11 cellular contexts compared by ENCODE assay signal in genomic region chr14:93958567-93959238, GRCh38. TPM values are rescaled to one million over a fixed set of nuclear protein-coding genes. Genes with fewer than 3 reads are reported as not detected.
A peak's percentile ranks its signal among the peaks of the same experiment; 100 is the strongest.
DNase-seq lines count a peak whose midpoint lies in the region; TF ChIP-seq lines count a peak whose summit lies in the region.
"Had no signal": no experiment of that assay in that cellular context is flagged by ENCODE, and none has a peak within 500 bp of the region (broad histone marks: within the 10 kb centered on the region; RNA-seq: fewer than 3 reads in every experiment).

No MANE protein-coding gene starts in this region.

- POLR2A ChIA-PET in AG04450 (lab: Yijun Ruan, JAX): no interaction called here

- H3K4ac ChIP-seq in H9 (ENCODE audit: low read depth, low read length): no peak overlapping the region

- no peak overlapping the region for H2BK120ac ChIP-seq in H9 (ENCODE audit: low read depth, low read length, poor library complexity, severe bottlenecking)

- H4K5ac ChIP-seq in H9 (ENCODE audit: insufficient read length, low read depth, low read length): no peak overlapping the region

- H3K27me3 Mint-ChIP-seq in H9 (ENCODE audit: low read depth): no peaks in the 10 kb centered on the region; the same call in 1 of the 2 replicates
- no peaks in the 10 kb centered on the region for H3K27me3 Mint-ChIP-seq in activated T-helper 2 cell treated with anti-CD3 and anti-CD28 coated beads, Interferon-gamma antibody, Interleukin-2, Interleukin-4, amounts not matched to agents 10 μg/mL and 5 μg/mL and 100 μg/mL, durations not matched to agents 14 hours and 24 hours and 36 hours (ENCODE audit: low read depth)

- H3K23me2 ChIP-seq in H9 (ENCODE audit: insufficient read length, low read depth, low read length, poor library complexity, severe bottlenecking): no peaks in the 10 kb centered on the region

- peaks cover 69% of the 10 kb centered on the region for H3K36me3 ChIP-seq in muscle layer of colon (ENCODE audit: insufficient read depth, low read length)

- H2BK5ac ChIP-seq in H9 (ENCODE audit: insufficient read length, low read length): no peak overlapping the region

- intact Hi-C loops in activated T-helper 2 cell treated with anti-CD3 and anti-CD28 coated beads, Interferon-gamma antibody, Interleukin-2, Interleukin-4, amounts not matched to agents 10 μg/mL and 5 μg/mL and 100 μg/mL, durations not matched to agents 14 hours and 24 hours and 36 hours (cut with micrococcal nuclease): loop anchor here (1.0 to 5.0 kb wide), 6 partner anchors 13 to 224 kb away; partner anchors contain the start of gene ASB2

- H3K14ac ChIP-seq in H9 (ENCODE audit: insufficient read depth, low read length): no peak overlapping the region; the same call in 1 of the 2 replicates

- H3K27me3 ChIP-seq in AG04450 (ENCODE audit: control insufficient read depth, insufficient read depth, low read length) (no peaks in the 10 kb centered on the region), H9 (ENCODE audit: insufficient read depth, low read length) (no peaks in the 10 kb centered on the region), muscle layer of colon (ENCODE audit: control insufficient read depth in 1 of 2, insufficient read depth in 2 of 2, low read length in 2 of 2) (no peaks in the 10 kb centered on the region)

- H2BK15ac ChIP-seq in H9 (ENCODE audit: low read depth, low read length): no peak overlapping the region

- no peak overlapping the region; a peak in 1 of 5 replicates for H3K4me3 Mint-ChIP-seq in H9
- H3K4me3 Mint-ChIP-seq in activated T-helper 2 cell treated with anti-CD3 and anti-CD28 coated beads, Interferon-gamma antibody, Interleukin-2, Interleukin-4, amounts not matched to agents 10 μg/mL and 5 μg/mL and 100 μg/mL, durations not matched to agents 14 hours and 24 hours and 36 hours (ENCODE audit: low read depth): peak overlapping the region; percentile 76

- peaks cover 30 to 35% of the 10 kb centered on the region in 2 experiments for H3K4me1 Mint-ChIP-seq in H9
- peaks cover 91% of the 10 kb centered on the region for H3K4me1 Mint-ChIP-seq in activated T-helper 2 cell treated with anti-CD3 and anti-CD28 coated beads, Interferon-gamma antibody, Interleukin-2, Interleukin-4, amounts not matched to agents 10 μg/mL and 5 μg/mL and 100 μg/mL, durations not matched to agents 14 hours and 24 hours and 36 hours (ENCODE audit: low read depth)

- no peak for TF ChIP-seq CTCF in AG04450 (IDR thresholded peaks at IDR 0.05; ENCODE audit: low read depth, low read length)
- no peak for TF ChIP-seq CTCF in H9 (conservative IDR thresholded peaks at IDR 0.05)

- H3K4me1 ChIP-seq in H9 (ENCODE audit: insufficient read depth, low read length) (no peaks in the 10 kb centered on the region; the same call in 1 of the 2 replicates), muscle layer of colon (ENCODE audit: insufficient read depth, low read length) (peaks cover 72% of the 10 kb centered on the region)

- H3K23ac ChIP-seq in H9 (ENCODE audit: insufficient read length, low read depth, low read length): no peak overlapping the region

- H4K91ac ChIP-seq in H9 (ENCODE audit: insufficient read length, low read depth, low read length): no peak overlapping the region

- no peak overlapping the region for H2BK20ac ChIP-seq in H9 (ENCODE audit: low read depth, low read length, poor library complexity, severe bottlenecking)

- no peaks in the 10 kb centered on the region; a peak in 1 of 5 replicates for H3K9me3 Mint-ChIP-seq in H9
- H3K9me3 Mint-ChIP-seq in activated T-helper 2 cell treated with anti-CD3 and anti-CD28 coated beads, Interferon-gamma antibody, Interleukin-2, Interleukin-4, amounts not matched to agents 10 μg/mL and 5 μg/mL and 100 μg/mL, durations not matched to agents 14 hours and 24 hours and 36 hours: no peaks in the 10 kb centered on the region

- H3K4me3 ChIP-seq in AG04450 (ENCODE audit: low read depth, low read length) (no peak overlapping the region), muscle layer of colon (ENCODE audit: low read depth in 1 of 2, low read length in 2 of 2) (no peak overlapping the region)
- H3K4me3 ChIP-seq: mucosa of descending colon had no signal

- DNase-seq in AG04450 (ENCODE audit: low read depth, low spot score): no peak
- no peak for DNase-seq in H9
- DNase-seq in activated T-helper 2 cell treated with anti-CD3 and anti-CD28 coated beads, Interferon-gamma antibody, Interleukin-2, Interleukin-4, amounts not matched to agents 10 μg/mL and 5 μg/mL and 100 μg/mL, durations not matched to agents 14 hours and 24 hours and 36 hours (ENCODE audit: low spot score): no peak
- DNase-seq in KBM-7: no peak
- no peak for DNase-seq in NCI-H1105 (lab: John Stamatoyannopoulos, UW)
- DNase-seq in HUDEP-2 (lab: John Stamatoyannopoulos, UW; ENCODE audit: unreplicated experiment in 76 of 76): no peak
- DNase-seq in HuH-7.5 (ENCODE audit: low spot score): no peak
- DNase-seq: NCI-H1048 had no signal

- H2AK5ac ChIP-seq in H9 (ENCODE audit: insufficient read length, low read length): no peak overlapping the region

- no CpG with 5 or more reads among the region's 7 CpGs for WGBS in H9 (ENCODE audit: extremely low coverage, insufficient read length, low lambda C conversion rate)

- H4K20me1 ChIP-seq in H9 (ENCODE audit: control insufficient read depth, insufficient read depth, insufficient read length): no peaks in the 10 kb centered on the region

- H3K9me3 ChIP-seq in AG04450 (ENCODE audit: control insufficient read depth, insufficient read depth, low read length): no peaks in the 10 kb centered on the region
- no peaks in the 10 kb centered on the region for H3K9me3 ChIP-seq in H9 (ENCODE audit: control insufficient read depth, low read depth, low read length)
- H3K9me3 ChIP-seq in muscle layer of colon (ENCODE audit: low read length): no peaks in the 10 kb centered on the region
- H3K9me3 ChIP-seq: mucosa of descending colon had no signal

- peak overlapping the region; percentile 19 for H3K18ac ChIP-seq in H9 (ENCODE audit: insufficient read length, low read depth, low read length)

- H4K8ac ChIP-seq in H9 (replicated peaks; ENCODE audit: insufficient read length, low read depth, low read length): no peak overlapping the region

- no peak overlapping the region for H2BK12ac ChIP-seq in H9 (ENCODE audit: insufficient read length, low read depth, low read length)

- H3K27ac Mint-ChIP-seq in H9: peak overlapping the region in 1 of 3 experiments; percentile 91; a peak in 1 of 7 replicates
- H3K27ac Mint-ChIP-seq in activated T-helper 2 cell treated with anti-CD3 and anti-CD28 coated beads, Interferon-gamma antibody, Interleukin-2, Interleukin-4, amounts not matched to agents 10 μg/mL and 5 μg/mL and 100 μg/mL, durations not matched to agents 14 hours and 24 hours and 36 hours: peak overlapping the region; percentile 100

- in situ Hi-C loops in KBM-7 (cut with MboI; ENCODE audit: low pct_unique_long_range_greater_than_20kb, low sequenced_read_pairs): no loop called here

- no peaks in the 10 kb centered on the region for H3K79me1 ChIP-seq in H9 (ENCODE audit: insufficient read depth, low read depth, low read length, poor library complexity, severe bottlenecking)

- H2AFZ ChIP-seq in H9 (ENCODE audit: low read length): no peak overlapping the region

- no peak overlapping the region for H3K4me2 ChIP-seq in H9 (ENCODE audit: insufficient read depth, insufficient read length, low read length)

- H3K36me3 Mint-ChIP-seq in H9 (ENCODE audit: insufficient read depth in 1 of 3, low read depth in 3 of 3): no peaks in the 10 kb centered on the region
- peaks cover 60% of the 10 kb centered on the region for H3K36me3 Mint-ChIP-seq in activated T-helper 2 cell treated with anti-CD3 and anti-CD28 coated beads, Interferon-gamma antibody, Interleukin-2, Interleukin-4, amounts not matched to agents 10 μg/mL and 5 μg/mL and 100 μg/mL, durations not matched to agents 14 hours and 24 hours and 36 hours (ENCODE audit: low read depth)

- H3K27ac ChIP-seq in AG04450 (ENCODE audit: low read depth, low read length) (peak overlapping the region; percentile 82), H9 (ENCODE audit: insufficient read length, low read depth, low read length) (no peak overlapping the region), muscle layer of colon (ENCODE audit: low read depth, low read length) (peak overlapping the region; percentile 80)

- H3K9ac ChIP-seq in H9 (ENCODE audit: extremely low read depth, insufficient read length, low read length) (no peak overlapping the region), muscle layer of colon (ENCODE audit: low read length) (no peak overlapping the region)

- no peak overlapping the region for H3K56ac ChIP-seq in H9 (ENCODE audit: insufficient read length, low read depth, low read length)

- no peak overlapping the region for H3T11ph ChIP-seq in H9 (ENCODE audit: low read length)

- H3K79me2 ChIP-seq in H9 (ENCODE audit: insufficient read depth, low read length): no peaks in the 10 kb centered on the region

- CTCF ChIA-PET in AG04450 (lab: Charles Lee): interaction anchor here (0.8 to 2.9 kb wide), 3 partner anchors 19 to 178 kb away, joined by 3 to 17 read pairs (median 4); no protein-coding TSS in a partner anchor

RNA-seq across cellular contexts. Expression of gene ASB2, which starts 17.7 kb away (rescaled TPM):
- polyA plus RNA-seq in AG04450 (2011; rRNA removed): 1.6 and 2.0 TPM in 2 replicates
- 1.4 and 1.9 TPM in 2 replicates for polyA minus RNA-seq in AG04450 (2011; rRNA and poly(A)+ RNA removed)
- total RNA-seq in H9 (2021): 0.35 and 1.3 TPM in 2 replicates
- 19.8 TPM in 2 replicates for total RNA-seq in activated T-helper 2 cell treated with anti-CD3 and anti-CD28 coated beads, Interferon-gamma antibody, Interleukin-2, Interleukin-4, amounts not matched to agents 10 μg/mL and 5 μg/mL and 100 μg/mL, durations not matched to agents 14 hours and 24 hours and 36 hours

RNA-seq across cellular contexts. Expression of gene FAM181A, which starts 31.6 kb away (rescaled TPM):
- polyA plus RNA-seq in AG04450 (2011; rRNA removed): not detected in 2 replicates
- polyA minus RNA-seq in AG04450 (2011; rRNA and poly(A)+ RNA removed): not detected in 2 replicates
- total RNA-seq in H9 (2021): not detected in 2 replicates
- total RNA-seq in activated T-helper 2 cell treated with anti-CD3 and anti-CD28 coated beads, Interferon-gamma antibody, Interleukin-2, Interleukin-4, amounts not matched to agents 10 μg/mL and 5 μg/mL and 100 μg/mL, durations not matched to agents 14 hours and 24 hours and 36 hours: not detected in 2 replicates
- total RNA-seq: fibroblast of lung, mucosa of descending colon had no signal
- polyA plus RNA-seq: fibroblast of lung had no signal

RNA-seq across cellular contexts. Expression of gene CCDC197, which starts 38.4 kb away (rescaled TPM):
- polyA plus RNA-seq in AG04450 (2011; rRNA removed): not detected in 2 replicates
- not detected in 2 replicates for polyA minus RNA-seq in AG04450 (2011; rRNA and poly(A)+ RNA removed)
- not detected in 2 replicates for total RNA-seq in H9 (2021)
- 0.11 TPM in 1 of 2 replicates, not detected in the other for total RNA-seq in activated T-helper 2 cell treated with anti-CD3 and anti-CD28 coated beads, Interferon-gamma antibody, Interleukin-2, Interleukin-4, amounts not matched to agents 10 μg/mL and 5 μg/mL and 100 μg/mL, durations not matched to agents 14 hours and 24 hours and 36 hours
- total RNA-seq: fibroblast of lung, mucosa of descending colon had no signal
- polyA plus RNA-seq: fibroblast of lung had no signal
